Comparison of ENCODE assay signal across 1 cellular context in the genomic region with DNA sequence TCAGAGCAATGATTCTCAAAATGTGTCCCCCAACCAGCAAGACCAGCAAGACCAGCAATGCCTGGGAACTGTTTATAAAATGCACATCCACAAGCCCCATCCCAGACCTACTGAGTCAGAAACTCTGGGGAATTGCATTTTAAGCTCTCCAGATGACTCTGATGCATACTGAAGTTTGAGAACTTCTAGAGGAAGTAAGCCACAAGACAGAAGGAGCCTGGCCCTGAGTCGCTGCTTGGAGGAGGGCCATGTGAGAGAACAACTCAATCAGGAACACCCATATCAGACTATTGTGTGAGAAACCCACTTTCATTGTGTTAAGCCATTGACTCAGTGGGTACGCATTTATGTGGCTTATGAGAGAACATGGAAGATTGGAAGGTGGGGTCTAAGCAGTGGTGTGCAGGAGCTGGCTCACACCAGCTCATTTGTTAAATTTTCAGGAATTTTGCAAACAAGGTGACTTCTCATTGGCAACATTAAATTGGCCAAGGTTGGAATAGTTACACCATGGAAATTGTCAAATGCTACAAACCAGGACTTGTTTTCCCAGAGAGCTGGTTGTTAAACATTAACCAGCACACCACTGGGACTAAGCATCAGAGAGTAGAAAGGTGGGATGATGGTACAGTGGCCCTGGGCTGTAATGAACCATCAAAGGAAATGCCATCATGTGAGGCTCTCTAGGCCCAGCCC.
A peak's percentile ranks its signal among the peaks of the same experiment; 100 is the strongest.
TF ChIP-seq lines count a peak whose summit lies in the region.

No MANE protein-coding gene starts in this region.

TF ChIP-seq in HepG2, 621 proteins besides CTCF, POLR2A, EP300 and RAD21 (continued from another document and continues in another):
- TF ChIP-seq ELF1 (CRISPR knock-in tag; IDR thresholded peaks at IDR 0.05) (no peak), ZNF746 (CRISPR knock-in tag; IDR thresholded peaks at IDR 0.05) (no peak), ZNF761 (CRISPR knock-in tag; conservative IDR thresholded peaks at IDR 0.05) (0 out of 2 replicates have a peak, but pooled peaks have one; percentile 56), ZNF501 (CRISPR knock-in tag; IDR thresholded peaks at IDR 0.05) (peak; percentile 61), SAFB2 (CRISPR knock-in tag; IDR thresholded peaks at IDR 0.05; ENCODE audit: borderline replicate concordance, low read depth) (no peak; the same call in 1 of the 2 replicates), ZNF788 (CRISPR knock-in tag; IDR thresholded peaks at IDR 0.05; ENCODE audit: borderline replicate concordance) (0 out of 2 replicates have a peak, but pooled peaks have one; percentile 16), FOXA3 (CRISPR knock-in tag; IDR thresholded peaks at IDR 0.05) (peak; percentile 69), PHF8 (CRISPR knock-in tag; IDR thresholded peaks at IDR 0.05) (no peak), RARA (CRISPR knock-in tag; IDR thresholded peaks at IDR 0.05) (peak; percentile 13; the same call in 1 of the 2 replicates), ZNF605 (CRISPR knock-in tag; IDR thresholded peaks at IDR 0.05) (no peak), SAP130 (CRISPR knock-in tag; IDR thresholded peaks at IDR 0.05; ENCODE audit: low read depth) (peak; percentile 86), RNF2 (conservative IDR thresholded peaks at IDR 0.05; ENCODE audit: low read depth) (no peak), ZFP82 (CRISPR knock-in tag; IDR thresholded peaks at IDR 0.05; ENCODE audit: borderline replicate concordance) (no peak), RFXAP (CRISPR knock-in tag; IDR thresholded peaks at IDR 0.05; ENCODE audit: borderline replicate concordance) (0 out of 2 replicates have a peak, but pooled peaks have one; percentile 19), NKX3-1 (CRISPR knock-in tag; IDR thresholded peaks at IDR 0.05) (0 out of 2 replicates have a peak, but pooled peaks have one; percentile 23), ZFP37 (CRISPR knock-in tag; IDR thresholded peaks at IDR 0.05; ENCODE audit: borderline replicate concordance) (0 out of 2 replicates have a peak, but pooled peaks have one; percentile 49), HOXA3 (CRISPR knock-in tag; IDR thresholded peaks at IDR 0.05) (peak; percentile 49; the same call in 1 of the 2 replicates), KDM1A (CRISPR knock-in tag; IDR thresholded peaks at IDR 0.05) (peak; percentile 80; the same call in 1 of the 2 replicates)
- TF ChIP-seq, protein P1, sequence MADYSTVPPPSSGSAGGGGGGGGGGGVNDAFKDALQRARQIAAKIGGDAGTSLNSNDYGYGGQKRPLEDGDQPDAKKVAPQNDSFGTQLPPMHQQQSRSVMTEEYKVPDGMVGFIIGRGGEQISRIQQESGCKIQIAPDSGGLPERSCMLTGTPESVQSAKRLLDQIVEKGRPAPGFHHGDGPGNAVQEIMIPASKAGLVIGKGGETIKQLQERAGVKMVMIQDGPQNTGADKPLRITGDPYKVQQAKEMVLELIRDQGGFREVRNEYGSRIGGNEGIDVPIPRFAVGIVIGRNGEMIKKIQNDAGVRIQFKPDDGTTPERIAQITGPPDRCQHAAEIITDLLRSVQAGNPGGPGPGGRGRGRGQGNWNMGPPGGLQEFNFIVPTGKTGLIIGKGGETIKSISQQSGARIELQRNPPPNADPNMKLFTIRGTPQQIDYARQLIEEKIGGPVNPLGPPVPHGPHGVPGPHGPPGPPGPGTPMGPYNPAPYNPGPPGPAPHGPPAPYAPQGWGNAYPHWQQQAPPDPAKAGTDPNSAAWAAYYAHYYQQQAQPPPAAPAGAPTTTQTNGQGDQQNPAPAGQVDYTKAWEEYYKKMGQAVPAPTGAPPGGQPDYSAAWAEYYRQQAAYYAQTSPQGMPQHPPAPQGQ (CRISPR knock-in tag; IDR thresholded peaks at IDR 0.05; ENCODE audit: borderline replicate concordance) = 0 out of 2 replicates have a peak, but pooled peaks have one; percentile 43
- TF ChIP-seq, protein P2, sequence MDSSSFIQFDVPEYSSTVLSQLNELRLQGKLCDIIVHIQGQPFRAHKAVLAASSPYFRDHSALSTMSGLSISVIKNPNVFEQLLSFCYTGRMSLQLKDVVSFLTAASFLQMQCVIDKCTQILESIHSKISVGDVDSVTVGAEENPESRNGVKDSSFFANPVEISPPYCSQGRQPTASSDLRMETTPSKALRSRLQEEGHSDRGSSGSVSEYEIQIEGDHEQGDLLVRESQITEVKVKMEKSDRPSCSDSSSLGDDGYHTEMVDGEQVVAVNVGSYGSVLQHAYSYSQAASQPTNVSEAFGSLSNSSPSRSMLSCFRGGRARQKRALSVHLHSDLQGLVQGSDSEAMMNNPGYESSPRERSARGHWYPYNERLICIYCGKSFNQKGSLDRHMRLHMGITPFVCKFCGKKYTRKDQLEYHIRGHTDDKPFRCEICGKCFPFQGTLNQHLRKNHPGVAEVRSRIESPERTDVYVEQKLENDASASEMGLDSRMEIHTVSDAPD (CRISPR knock-in tag; IDR thresholded peaks at IDR 0.05) = peak; percentile 43; the same call in 1 of the 2 replicates
- TF ChIP-seq, protein P3, sequence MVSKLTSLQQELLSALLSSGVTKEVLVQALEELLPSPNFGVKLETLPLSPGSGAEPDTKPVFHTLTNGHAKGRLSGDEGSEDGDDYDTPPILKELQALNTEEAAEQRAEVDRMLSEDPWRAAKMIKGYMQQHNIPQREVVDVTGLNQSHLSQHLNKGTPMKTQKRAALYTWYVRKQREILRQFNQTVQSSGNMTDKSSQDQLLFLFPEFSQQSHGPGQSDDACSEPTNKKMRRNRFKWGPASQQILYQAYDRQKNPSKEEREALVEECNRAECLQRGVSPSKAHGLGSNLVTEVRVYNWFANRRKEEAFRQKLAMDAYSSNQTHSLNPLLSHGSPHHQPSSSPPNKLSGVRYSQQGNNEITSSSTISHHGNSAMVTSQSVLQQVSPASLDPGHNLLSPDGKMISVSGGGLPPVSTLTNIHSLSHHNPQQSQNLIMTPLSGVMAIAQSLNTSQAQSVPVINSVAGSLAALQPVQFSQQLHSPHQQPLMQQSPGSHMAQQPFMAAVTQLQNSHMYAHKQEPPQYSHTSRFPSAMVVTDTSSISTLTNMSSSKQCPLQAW (CRISPR knock-in tag; IDR thresholded peaks at IDR 0.05) = peak; percentile 99
- TF ChIP-seq, protein P4, sequence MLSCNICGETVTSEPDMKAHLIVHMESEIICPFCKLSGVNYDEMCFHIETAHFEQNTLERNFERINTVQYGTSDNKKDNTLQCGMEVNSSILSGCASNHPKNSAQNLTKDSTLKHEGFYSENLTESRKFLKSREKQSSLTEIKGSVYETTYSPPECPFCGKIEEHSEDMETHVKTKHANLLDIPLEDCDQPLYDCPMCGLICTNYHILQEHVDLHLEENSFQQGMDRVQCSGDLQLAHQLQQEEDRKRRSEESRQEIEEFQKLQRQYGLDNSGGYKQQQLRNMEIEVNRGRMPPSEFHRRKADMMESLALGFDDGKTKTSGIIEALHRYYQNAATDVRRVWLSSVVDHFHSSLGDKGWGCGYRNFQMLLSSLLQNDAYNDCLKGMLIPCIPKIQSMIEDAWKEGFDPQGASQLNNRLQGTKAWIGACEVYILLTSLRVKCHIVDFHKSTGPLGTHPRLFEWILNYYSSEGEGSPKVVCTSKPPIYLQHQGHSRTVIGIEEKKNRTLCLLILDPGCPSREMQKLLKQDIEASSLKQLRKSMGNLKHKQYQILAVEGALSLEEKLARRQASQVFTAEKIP (CRISPR knock-in tag; IDR thresholded peaks at IDR 0.05; ENCODE audit: borderline replicate concordance) = no peak
- TF ChIP-seq, protein P5, sequence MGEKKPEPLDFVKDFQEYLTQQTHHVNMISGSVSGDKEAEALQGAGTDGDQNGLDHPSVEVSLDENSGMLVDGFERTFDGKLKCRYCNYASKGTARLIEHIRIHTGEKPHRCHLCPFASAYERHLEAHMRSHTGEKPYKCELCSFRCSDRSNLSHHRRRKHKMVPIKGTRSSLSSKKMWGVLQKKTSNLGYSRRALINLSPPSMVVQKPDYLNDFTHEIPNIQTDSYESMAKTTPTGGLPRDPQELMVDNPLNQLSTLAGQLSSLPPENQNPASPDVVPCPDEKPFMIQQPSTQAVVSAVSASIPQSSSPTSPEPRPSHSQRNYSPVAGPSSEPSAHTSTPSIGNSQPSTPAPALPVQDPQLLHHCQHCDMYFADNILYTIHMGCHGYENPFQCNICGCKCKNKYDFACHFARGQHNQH (CRISPR knock-in tag; IDR thresholded peaks at IDR 0.05) = peak; percentile 77
- TF ChIP-seq, protein P6, sequence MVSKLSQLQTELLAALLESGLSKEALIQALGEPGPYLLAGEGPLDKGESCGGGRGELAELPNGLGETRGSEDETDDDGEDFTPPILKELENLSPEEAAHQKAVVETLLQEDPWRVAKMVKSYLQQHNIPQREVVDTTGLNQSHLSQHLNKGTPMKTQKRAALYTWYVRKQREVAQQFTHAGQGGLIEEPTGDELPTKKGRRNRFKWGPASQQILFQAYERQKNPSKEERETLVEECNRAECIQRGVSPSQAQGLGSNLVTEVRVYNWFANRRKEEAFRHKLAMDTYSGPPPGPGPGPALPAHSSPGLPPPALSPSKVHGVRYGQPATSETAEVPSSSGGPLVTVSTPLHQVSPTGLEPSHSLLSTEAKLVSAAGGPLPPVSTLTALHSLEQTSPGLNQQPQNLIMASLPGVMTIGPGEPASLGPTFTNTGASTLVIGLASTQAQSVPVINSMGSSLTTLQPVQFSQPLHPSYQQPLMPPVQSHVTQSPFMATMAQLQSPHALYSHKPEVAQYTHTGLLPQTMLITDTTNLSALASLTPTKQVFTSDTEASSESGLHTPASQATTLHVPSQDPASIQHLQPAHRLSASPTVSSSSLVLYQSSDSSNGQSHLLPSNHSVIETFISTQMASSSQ (IDR thresholded peaks at IDR 0.05; ENCODE audit: low read depth) = peak; percentile 96
- TF ChIP-seq, protein P6 (CRISPR knock-in tag; IDR thresholded peaks at IDR 0.05; ENCODE audit: borderline replicate concordance) = peak; percentile 97
- TF ChIP-seq, protein P7, sequence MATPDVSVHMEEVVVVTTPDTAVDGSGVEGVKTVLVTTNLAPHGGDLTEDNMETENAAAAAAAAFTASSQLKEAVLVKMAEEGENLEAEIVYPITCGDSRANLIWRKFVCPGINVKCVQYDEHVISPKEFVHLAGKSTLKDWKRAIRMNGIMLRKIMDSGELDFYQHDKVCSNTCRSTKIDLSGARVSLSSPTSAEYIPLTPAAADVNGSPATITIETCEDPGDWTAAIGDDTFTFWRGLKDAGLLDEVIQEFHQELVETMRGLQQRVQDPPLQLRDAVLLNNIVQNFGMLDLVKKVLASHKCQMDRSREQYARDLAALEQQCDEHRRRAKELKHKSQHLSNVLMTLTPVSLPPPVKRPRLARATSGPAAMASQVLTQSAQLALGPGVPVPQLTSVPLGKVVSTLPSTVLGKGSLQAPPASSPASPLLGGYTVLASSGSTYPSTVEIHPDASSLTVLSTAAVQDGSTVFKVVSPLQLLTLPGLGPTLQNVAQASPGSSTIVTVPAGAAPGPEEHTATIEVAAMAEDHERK (CRISPR knock-in tag; IDR thresholded peaks at IDR 0.05; ENCODE audit: low read depth) = no peak
- TF ChIP-seq, protein P8, sequence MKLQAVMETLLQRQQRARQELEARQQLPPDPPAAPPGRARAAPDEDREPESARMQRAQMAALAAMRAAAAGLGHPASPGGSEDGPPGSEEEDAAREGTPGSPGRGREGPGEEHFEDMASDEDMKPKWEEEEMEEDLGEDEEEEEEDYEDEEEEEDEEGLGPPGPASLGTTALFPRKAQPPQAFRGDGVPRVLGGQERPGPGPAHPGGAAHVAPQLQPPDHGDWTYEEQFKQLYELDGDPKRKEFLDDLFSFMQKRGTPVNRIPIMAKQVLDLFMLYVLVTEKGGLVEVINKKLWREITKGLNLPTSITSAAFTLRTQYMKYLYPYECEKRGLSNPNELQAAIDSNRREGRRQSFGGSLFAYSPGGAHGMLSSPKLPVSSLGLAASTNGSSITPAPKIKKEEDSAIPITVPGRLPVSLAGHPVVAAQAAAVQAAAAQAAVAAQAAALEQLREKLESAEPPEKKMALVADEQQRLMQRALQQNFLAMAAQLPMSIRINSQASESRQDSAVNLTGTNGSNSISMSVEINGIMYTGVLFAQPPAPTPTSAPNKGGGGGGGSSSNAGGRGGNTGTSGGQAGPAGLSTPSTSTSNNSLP (IDR thresholded peaks at IDR 0.05; ENCODE audit: low read depth, low read length) = no peak
- TF ChIP-seq, protein P9, sequence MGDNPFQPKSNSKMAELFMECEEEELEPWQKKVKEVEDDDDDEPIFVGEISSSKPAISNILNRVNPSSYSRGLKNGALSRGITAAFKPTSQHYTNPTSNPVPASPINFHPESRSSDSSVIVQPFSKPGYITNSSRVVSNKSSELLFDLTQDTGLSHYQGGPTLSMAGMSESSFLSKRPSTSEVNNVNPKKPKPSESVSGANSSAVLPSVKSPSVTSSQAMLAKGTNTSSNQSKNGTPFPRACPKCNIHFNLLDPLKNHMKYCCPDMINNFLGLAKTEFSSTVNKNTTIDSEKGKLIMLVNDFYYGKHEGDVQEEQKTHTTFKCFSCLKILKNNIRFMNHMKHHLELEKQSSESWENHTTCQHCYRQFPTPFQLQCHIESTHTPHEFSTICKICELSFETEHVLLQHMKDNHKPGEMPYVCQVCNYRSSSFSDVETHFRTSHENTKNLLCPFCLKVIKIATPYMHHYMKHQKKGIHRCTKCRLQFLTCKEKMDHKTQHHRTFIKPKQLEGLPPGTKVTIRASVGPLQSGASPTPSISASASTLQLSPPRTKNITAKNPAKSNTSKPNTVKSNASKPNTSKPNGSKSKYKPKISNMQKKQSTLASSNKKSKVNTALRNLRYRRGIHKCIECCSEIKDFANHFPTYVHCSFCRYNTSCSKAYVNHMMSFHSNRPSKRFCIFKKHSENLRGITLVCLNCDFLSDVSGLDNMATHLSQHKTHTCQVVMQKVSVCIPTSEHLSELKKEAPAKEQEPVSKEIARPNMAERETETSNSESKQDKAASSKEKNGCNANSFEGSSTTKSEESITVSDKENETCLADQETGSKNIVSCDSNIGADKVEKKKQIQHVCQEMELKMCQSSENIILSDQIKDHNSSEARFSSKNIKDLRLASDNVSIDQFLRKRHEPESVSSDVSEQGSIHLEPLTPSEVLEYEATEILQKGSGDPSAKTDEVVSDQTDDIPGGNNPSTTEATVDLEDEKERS (CRISPR knock-in tag; IDR thresholded peaks at IDR 0.05) = no peak
- TF ChIP-seq, protein P10, sequence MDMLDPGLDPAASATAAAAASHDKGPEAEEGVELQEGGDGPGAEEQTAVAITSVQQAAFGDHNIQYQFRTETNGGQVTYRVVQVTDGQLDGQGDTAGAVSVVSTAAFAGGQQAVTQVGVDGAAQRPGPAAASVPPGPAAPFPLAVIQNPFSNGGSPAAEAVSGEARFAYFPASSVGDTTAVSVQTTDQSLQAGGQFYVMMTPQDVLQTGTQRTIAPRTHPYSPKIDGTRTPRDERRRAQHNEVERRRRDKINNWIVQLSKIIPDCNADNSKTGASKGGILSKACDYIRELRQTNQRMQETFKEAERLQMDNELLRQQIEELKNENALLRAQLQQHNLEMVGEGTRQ (IDR thresholded peaks at IDR 0.05; ENCODE audit: low read depth, low read length) = peak; percentile 23; the same call in 1 of the 2 replicates
- TF ChIP-seq, protein P10 (CRISPR knock-in tag; IDR thresholded peaks at IDR 0.05; ENCODE audit: borderline replicate concordance) = no peak
